In genomic region chr2:119435953-119436297, GRCh38 we compare ENCODE assay signal across 16 cellular contexts. TPM values are rescaled to one million over a fixed set of nuclear protein-coding genes. Genes with fewer than 3 reads are reported as not detected.
"Had no signal": no experiment of that assay in that cellular context is flagged by ENCODE, and none has a peak within 500 bp of the region (broad histone marks: within the 10 kb centered on the region; RNA-seq: fewer than 3 reads in every experiment).

No MANE protein-coding gene starts in this region.

- H3K4me3 ChIP-seq: esophagus muscularis mucosa, gastroesophageal sphincter, heart left ventricle had no signal

- H3K36me3 ChIP-seq: esophagus muscularis mucosa, gastroesophageal sphincter, heart left ventricle had no signal

- DNase-seq: activated CD4-positive, alpha-beta T cell treated with anti-CD3 and anti-CD28 coated beads, Interleukin-2, amount 50 U/mL, for 4 hours; activated CD4-positive, CD25-positive, alpha-beta regulatory T cell treated with anti-CD3 and anti-CD28 coated beads, Interleukin-2, amount 50 U/mL, for 72 hours; effector CD8-positive, alpha-beta T cell; heart left ventricle; kidney glomerular epithelial cell; natural killer cell; occipital lobe; stimulated activated CD4-positive, alpha-beta T cell treated with anti-CD3 and anti-CD28 coated beads, Interleukin-2, amount 100 ng/mL, for 24 hours; stimulated activated naive CD8-positive, alpha-beta T cell treated with anti-CD3 and anti-CD28 coated beads, Interleukin-15, Interleukin-2, amounts not matched to agents 100 U/mL and 50 U/mL, for 24 hours; T-helper 17 cell had no signal

- ATAC-seq: gastroesophageal sphincter; heart left ventricle; natural killer cell; stimulated activated naive CD8-positive, alpha-beta T cell treated with anti-CD3 and anti-CD28 coated beads, Interleukin-15, Interleukin-2, amounts not matched to agents 100 U/mL and 50 U/mL, for 24 hours; T-helper 17 cell had no signal

- H3K27ac Mint-ChIP-seq: activated naive CD8-positive, alpha-beta T cell; dendritic cell treated with granulocyte-macrophage colony-stimulating factor and Interleukin-4, amounts not matched to agents 40 ng/mL and 50 ng/mL, for 4 days; natural killer cell; T-helper 17 cell had no signal

- H3K36me3 Mint-ChIP-seq: activated naive CD8-positive, alpha-beta T cell; natural killer cell had no signal

- H3K9me3 Mint-ChIP-seq: dendritic cell treated with granulocyte-macrophage colony-stimulating factor and Interleukin-4, amounts not matched to agents 40 ng/mL and 50 ng/mL, for 4 days; natural killer cell had no signal

- H3K9me3 ChIP-seq: esophagus muscularis mucosa, gastroesophageal sphincter, heart left ventricle had no signal

- H3K4me3 Mint-ChIP-seq: activated naive CD8-positive, alpha-beta T cell; dendritic cell treated with granulocyte-macrophage colony-stimulating factor and Interleukin-4, amounts not matched to agents 40 ng/mL and 50 ng/mL, for 4 days; natural killer cell; T-helper 17 cell had no signal

- H3K27ac ChIP-seq: esophagus muscularis mucosa, gastroesophageal sphincter, heart left ventricle, VCaP had no signal

- H3K27me3 Mint-ChIP-seq: progenitor cell of endocrine pancreas had no signal

- H3K27me3 ChIP-seq: esophagus muscularis mucosa, gastroesophageal sphincter had no signal

RNA-seq across cellular contexts. Expression of gene TMEM37, which starts 4.3 kb away (rescaled TPM):
- total RNA-seq: natural killer cell, occipital lobe, T-helper 17 cell had no signal
